Comparison of ENCODE assay signal across 33 cellular contexts in the genomic region with DNA sequence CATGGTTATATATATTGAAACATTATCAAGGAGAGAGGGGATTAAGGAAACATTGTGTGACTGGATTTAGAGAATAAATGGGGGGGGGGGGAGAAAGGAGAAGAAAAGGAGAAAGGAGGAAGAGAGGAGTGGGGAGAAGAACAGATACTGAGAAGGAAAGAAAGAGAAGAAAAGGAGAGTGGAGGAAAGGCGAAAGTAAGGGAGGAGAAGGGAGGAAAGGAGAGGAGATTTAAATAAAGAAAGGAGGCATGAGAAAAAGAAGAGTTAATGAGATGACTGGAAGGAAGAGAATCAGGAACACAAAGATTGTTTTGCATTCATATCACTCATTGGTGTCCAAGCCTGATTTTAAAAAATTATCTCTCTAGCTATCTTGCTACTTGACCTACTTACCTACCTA. TPM values are rescaled to one million over a fixed set of nuclear protein-coding genes. Genes with fewer than 3 reads are reported as not detected.
"Had no signal": no experiment of that assay in that cellular context is flagged by ENCODE, and none has a peak within 500 bp of the region (broad histone marks: within the 10 kb centered on the region; RNA-seq: fewer than 3 reads in every experiment).

No MANE protein-coding gene starts in this region.

- FAIRE-seq: astrocyte, bronchial epithelial cell had no signal

- H3K9me3 Mint-ChIP-seq: activated B cell treated with CpG ODN at 0.5 μM for 24 hours; activated CD8-positive, alpha-beta T cell treated with anti-CD3 and anti-CD28 coated beads for 36 hours; activated T-cell treated with anti-CD3 and anti-CD28 coated beads, Interleukin-2, amount 50 U/mL, for 4 hours; activated T-helper 17 cell treated with anti-CD3 and anti-CD28 coated beads, Interleukin-2, amount 50 U/mL, for 72 hours; central memory CD8-positive, alpha-beta T cell; dendritic cell treated with granulocyte-macrophage colony-stimulating factor and Interleukin-4, amounts not matched to agents 40 ng/mL and 50 ng/mL, for 4 days; T-helper 2 cell treated with Interferon-gamma antibody and Interleukin-4, amounts not matched to agents 5 μg/mL and 100 μg/mL, for 36 hours had no signal

- H3K4me1 Mint-ChIP-seq: activated B cell treated with CpG ODN at 0.5 μM for 24 hours; activated T-helper 17 cell treated with anti-CD3 and anti-CD28 coated beads, Interleukin-2, amount 50 U/mL, for 72 hours; central memory CD8-positive, alpha-beta T cell had no signal

- H3K4me1 ChIP-seq: esophagus muscularis mucosa, foreskin keratinocyte, gastrocnemius medialis had no signal

- DNase-seq: activated B cell treated with CpG ODN at 0.5 μM for 24 hours; activated CD4-positive, alpha-beta T cell treated with anti-CD3 and anti-CD28 coated beads for 48 hours; activated CD4-positive, alpha-beta T cell treated with anti-CD3 and anti-CD28 coated beads, Interleukin-2, amount 50 U/mL, for 1 hour; activated CD4-positive, alpha-beta T cell treated with anti-CD3 and anti-CD28 coated beads, Interleukin-2, amount 50 U/mL, for 48 hours; activated CD8-positive, alpha-beta memory T cell treated with anti-CD3 and anti-CD28 coated beads for 24 hours; activated CD8-positive, alpha-beta T cell treated with anti-CD3 and anti-CD28 coated beads for 36 hours; activated effector memory CD4-positive, alpha-beta T cell treated with Interleukin-2 at 50 U/mL for 16 hours; activated gamma-delta T cell treated with Interleukin-2 at 50 U/mL for 16 hours; activated naive CD4-positive, alpha-beta T cell treated with anti-CD3 and anti-CD28 coated beads, Interleukin-2, amount 50 U/mL, for 16 hours; activated naive CD4-positive, alpha-beta T cell treated with Interleukin-2 at 50 U/mL for 16 hours; activated T-cell treated with anti-CD3 and anti-CD28 coated beads, Interleukin-2, amount 50 U/mL, for 4 hours; amniotic stem cell; anterior cingulate cortex; brain microvascular endothelial cell; dorsolateral prefrontal cortex; effector memory CD4-positive, alpha-beta T cell; erythroblast; foreskin keratinocyte; gastrocnemius medialis; T-helper 1 cell; T-helper 17 cell; T1000; WERI-Rb-1 had no signal

- H3K4me3 Mint-ChIP-seq: activated B cell treated with CpG ODN at 0.5 μM for 24 hours; activated CD8-positive, alpha-beta T cell treated with anti-CD3 and anti-CD28 coated beads for 36 hours; activated naive CD8-positive, alpha-beta T cell; activated T-cell treated with anti-CD3 and anti-CD28 coated beads, Interleukin-2, amount 50 U/mL, for 4 hours; activated T-helper 17 cell treated with anti-CD3 and anti-CD28 coated beads, Interleukin-2, amount 50 U/mL, for 72 hours; central memory CD8-positive, alpha-beta T cell; dendritic cell treated with granulocyte-macrophage colony-stimulating factor and Interleukin-4, amounts not matched to agents 40 ng/mL and 50 ng/mL, for 4 days; T-helper 17 cell; T-helper 2 cell treated with Interferon-gamma antibody and Interleukin-4, amounts not matched to agents 5 μg/mL and 100 μg/mL, for 36 hours had no signal

- ATAC-seq: activated CD4-positive, CD25-positive, alpha-beta regulatory T cell treated with anti-CD3 and anti-CD28 coated beads, Interleukin-2, amount 50 U/mL, for 24 hours; activated CD8-positive, alpha-beta T cell treated with anti-CD3 and anti-CD28 coated beads for 36 hours; activated T-cell treated with anti-CD3 and anti-CD28 coated beads, Interleukin-2, amount 50 U/mL, for 4 hours; activated T-helper 17 cell treated with anti-CD3 and anti-CD28 coated beads, Interleukin-2, amount 50 U/mL, for 72 hours; foreskin keratinocyte; gastrocnemius medialis; T-helper 17 cell had no signal

- H3K9me3 ChIP-seq: esophagus muscularis mucosa, gastrocnemius medialis had no signal

- H3K27ac ChIP-seq: brain microvascular endothelial cell, coronary artery, dorsolateral prefrontal cortex, esophagus muscularis mucosa, foreskin keratinocyte, gastrocnemius medialis, WERI-Rb-1 had no signal

- H3K27me3 ChIP-seq: brain microvascular endothelial cell, esophagus muscularis mucosa, gastrocnemius medialis had no signal

- H3K36me3 Mint-ChIP-seq: activated naive CD8-positive, alpha-beta T cell had no signal

- H3K27ac Mint-ChIP-seq: activated B cell treated with CpG ODN at 0.5 μM for 24 hours; activated CD8-positive, alpha-beta T cell treated with anti-CD3 and anti-CD28 coated beads for 36 hours; activated naive CD8-positive, alpha-beta T cell; activated T-helper 17 cell treated with anti-CD3 and anti-CD28 coated beads, Interleukin-2, amount 50 U/mL, for 72 hours; dendritic cell treated with granulocyte-macrophage colony-stimulating factor and Interleukin-4, amounts not matched to agents 40 ng/mL and 50 ng/mL, for 4 days; T-helper 17 cell; T-helper 2 cell treated with Interferon-gamma antibody and Interleukin-4, amounts not matched to agents 5 μg/mL and 100 μg/mL, for 36 hours had no signal

- H3K4me3 ChIP-seq: coronary artery, dorsolateral prefrontal cortex, esophagus muscularis mucosa, gastrocnemius medialis had no signal

- H3K36me3 ChIP-seq: brain microvascular endothelial cell, esophagus muscularis mucosa, gastrocnemius medialis, WERI-Rb-1 had no signal

RNA-seq across cellular contexts. Expression of gene TSPAN12, which starts 16.1 kb away (rescaled TPM):
- total RNA-seq: activated B cell treated with CpG ODN at 0.5 μM for 24 hours; activated CD8-positive, alpha-beta T cell treated with anti-CD3 and anti-CD28 coated beads for 36 hours; activated T-helper 17 cell treated with anti-CD3 and anti-CD28 coated beads, Interleukin-2, amount 50 U/mL, for 72 hours; T-helper 17 cell had no signal
